ENCODE assay signal across 23 cellular contexts in genomic region chr14:35975814-35976213, GRCh38.
DNase-seq lines count a peak whose midpoint lies in the region; ATAC-seq, FAIRE-seq and TF ChIP-seq lines count a peak whose summit lies in the region.
"Had no signal": no experiment of that assay in that cellular context is flagged by ENCODE, and none has a peak within 500 bp of the region (broad histone marks: within the 10 kb centered on the region; RNA-seq: fewer than 3 reads in every experiment).

No MANE protein-coding gene starts in this region.

- POLR2A ChIA-PET in A549 (lab: Yijun Ruan, JAX) = no interaction called here
- POLR2A ChIA-PET in HEK293 (lab: Yijun Ruan, JAX) = no interaction called here

- no peak overlapping the region for H3K4me2 ChIP-seq in A549
- H3K4me2 ChIP-seq: BLaER1 had no signal

- no peaks in the 10 kb centered on the region for H3K9me3 ChIP-seq in A549
- no peaks in the 10 kb centered on the region for H3K9me3 ChIP-seq in HEK293 (ENCODE audit: control insufficient read depth, insufficient read depth, low read depth, low read length)
- no peaks in the 10 kb centered on the region for H3K9me3 ChIP-seq in pancreas
- no peaks in the 10 kb centered on the region for H3K9me3 ChIP-seq in suprapubic skin
- H3K9me3 ChIP-seq: BE2C, BLaER1 had no signal

- H3K27me3 ChIP-seq in pancreas (no peaks in the 10 kb centered on the region), suprapubic skin (no peaks in the 10 kb centered on the region)
- H3K27me3 ChIP-seq: BE2C, BLaER1 had no signal

- CTCF ChIA-PET in A549 (lab: Yijun Ruan, JAX) = no interaction called here
- CTCF ChIA-PET in HEK293 (lab: Yijun Ruan, JAX) = no interaction called here

- TF ChIP-seq EP300 in A549 (IDR thresholded peaks at IDR 0.05) = no peak
- TF ChIP-seq EP300 in suprapubic skin (IDR thresholded peaks at IDR 0.05) = no peak

- TF ChIP-seq CTCF in A549 (IDR thresholded peaks at IDR 0.05) (no peak), HEK293 (tag by site-specific recombination; IDR thresholded peaks at IDR 0.05) (no peak), pancreas (IDR thresholded peaks at IDR 0.05) (no peak), suprapubic skin (IDR thresholded peaks at IDR 0.05) (no peak)

- H3K4me3 ChIP-seq in A549 = no peak overlapping the region
- H3K4me3 ChIP-seq in HEK293 (ENCODE audit: low read depth, low read length) = no peak overlapping the region
- no peak overlapping the region for H3K4me3 ChIP-seq in pancreas
- no peak overlapping the region for H3K4me3 ChIP-seq in suprapubic skin
- H3K4me3 ChIP-seq: BLaER1 had no signal

- H3K36me3 ChIP-seq in HEK293 (ENCODE audit: control insufficient read depth in 2 of 2, insufficient read depth in 1 of 2, low read length in 2 of 2) (no peaks in the 10 kb centered on the region), pancreas (no peaks in the 10 kb centered on the region), suprapubic skin (no peaks in the 10 kb centered on the region)
- H3K36me3 ChIP-seq: BE2C, BLaER1 had no signal

- no peak for ATAC-seq in A549
- no peak for ATAC-seq in pancreas

- intact Hi-C loops in pancreas (cut with DNase I) = no loop called here

- no peak for TF ChIP-seq POLR2A in A549 (IDR thresholded peaks at IDR 0.05; ENCODE audit: low read length)
- TF ChIP-seq POLR2A in suprapubic skin (IDR thresholded peaks at IDR 0.05) = no peak

- H3K4me1 ChIP-seq in A549 (no peaks in the 10 kb centered on the region), HEK293 (ENCODE audit: control insufficient read depth, insufficient read depth, low read length) (no peaks in the 10 kb centered on the region), pancreas (no peaks in the 10 kb centered on the region), suprapubic skin (no peaks in the 10 kb centered on the region)
- H3K4me1 ChIP-seq: BE2C, BLaER1 had no signal

- no peak overlapping the region for H3K27ac ChIP-seq in A549
- H3K27ac ChIP-seq in HEK293 (ENCODE audit: extremely low read depth, low read depth, low read length) = no peak overlapping the region
- no peak overlapping the region for H3K27ac ChIP-seq in pancreas
- H3K27ac ChIP-seq in suprapubic skin = no peak overlapping the region
- H3K27ac ChIP-seq: 22Rv1, BLaER1 had no signal

- no peak for DNase-seq in A549 (ENCODE audit: low read depth in 1 of 2, low spot score in 1 of 2)
- DNase-seq in pancreas = no peak
- DNase-seq in NCI-H2196 (lab: John Stamatoyannopoulos, UW; ENCODE audit: unreplicated experiment) = no peak
- no peak for DNase-seq in suprapubic skin (ENCODE audit: low spot score in 2 of 2)
- DNase-seq: ACHN; BE2C; C1 segment of cervical spinal cord; CD4-positive, alpha-beta memory T cell; CD4-positive, CD25-positive, alpha-beta regulatory T cell; CD8-positive, alpha-beta memory T cell; COR-L47; DMS 273 treated with DMSO at 0.1 percent for 48 hours; DMS153; DMS53; DMS79; DND-41; EL; GF-D8 had no signal

- TF ChIP-seq RAD21 in A549 (conservative IDR thresholded peaks at IDR 0.05 in 1 of 2, IDR thresholded peaks at IDR 0.05 in 1 of 2) = no peak

- WGBS in A549 (ENCODE audit: missing lambda C conversion rate) = 46% methylated on average over 4 of the region's 4 CpGs
- WGBS in pancreas, 2 donors = 77 to 86% methylated on average over 4 of the region's 4 CpGs
- WGBS in suprapubic skin = 79% methylated on average over 4 of the region's 4 CpGs

- FAIRE-seq in A549 (lab: Jason Lieb, UNC) = peak; percentile 36
- peak; percentile 59 for FAIRE-seq in pancreas (lab: Jason Lieb, UNC)
- FAIRE-seq: GM12891, GM19239 had no signal

TF ChIP-seq in A549, 52 proteins besides CTCF, POLR2A, EP300 and RAD21:
- no peak for TF ChIP-seq NPAS2 (CRISPR knock-in tag; IDR thresholded peaks at IDR 0.05; ENCODE audit: borderline replicate concordance)
- TF ChIP-seq MAX (IDR thresholded peaks at IDR 0.05) = no peak
- no peak for TF ChIP-seq RARB (CRISPR knock-in tag; IDR thresholded peaks at IDR 0.05)
- TF ChIP-seq GATA3 (IDR thresholded peaks at IDR 0.05; ENCODE audit: borderline replicate concordance) = no peak
- TF ChIP-seq JUNB (IDR thresholded peaks at IDR 0.05) = no peak
- TF ChIP-seq NFE2L2 (conservative IDR thresholded peaks at IDR 0.05; ENCODE audit: low read length) = no peak
- peak; percentile 11; the same call in 1 of the 2 replicates for TF ChIP-seq ZC3H11A (IDR thresholded peaks at IDR 0.05)
- no peak for TF ChIP-seq ESRRA (IDR thresholded peaks at IDR 0.05; ENCODE audit: borderline replicate concordance, low read length)
- TF ChIP-seq HDAC2 (IDR thresholded peaks at IDR 0.05) = no peak

TF ChIP-seq in HEK293, 187 proteins besides CTCF, POLR2A, EP300 and RAD21:
- TF ChIP-seq ZNF518A (tag by site-specific recombination; conservative IDR thresholded peaks at IDR 0.05; ENCODE audit: low read depth) (0 out of 2 replicates have a peak, but pooled peaks have one; percentile 24), ZNF184 (tag by site-specific recombination; IDR thresholded peaks at IDR 0.05) (peak; percentile 99), ZBTB6 (tag by site-specific recombination; IDR thresholded peaks at IDR 0.05) (no peak), ZNF449 (tag by site-specific recombination; IDR thresholded peaks at IDR 0.05) (no peak)
